Comparison of ENCODE assay signal across 20 cellular contexts in genomic region chr19:39263912-39264305, GRCh38. TPM values are rescaled to one million over a fixed set of nuclear protein-coding genes. Genes with fewer than 3 reads are reported as not detected.
DNase-seq lines count a peak whose midpoint lies in the region; ATAC-seq and TF ChIP-seq lines count a peak whose summit lies in the region.
"Had no signal": no experiment of that assay in that cellular context is flagged by ENCODE, and none has a peak within 500 bp of the region (broad histone marks: within the 10 kb centered on the region; RNA-seq: fewer than 3 reads in every experiment).

No MANE protein-coding gene starts in this region.

- peak overlapping the region; percentile 6 for H4K8ac ChIP-seq in neuronal stem cell (ENCODE audit: low read depth, low read length)

- H2BK120ac ChIP-seq in neuronal stem cell (ENCODE audit: low read depth, low read length), result peak overlapping the region; percentile 61

- in situ Hi-C loops in Panc1 (cut with HindIII; ENCODE audit: low pct_unique_long_range_greater_than_20kb, low sequenced_read_pairs), result no loop called here

- H3K79me1 ChIP-seq in neuronal stem cell (ENCODE audit: low read depth, low read length), result peaks cover 2% of the 10 kb centered on the region

- no peaks in the 10 kb centered on the region for H3K27me3 Mint-ChIP-seq in Caco-2 (ENCODE audit: insufficient read depth, unreplicated experiment)
- H3K27me3 Mint-ChIP-seq in immature natural killer cell (ENCODE audit: low read depth in 3 of 3), result peaks cover 13 to 22% (median 16%) of the 10 kb centered on the region in 3 donors

- no peak for DNase-seq in Caco-2
- DNase-seq in Panc1 (ENCODE audit: low read depth, low spot score), result no peak
- DNase-seq in immature natural killer cell, result no peak
- no peak for DNase-seq in neuronal stem cell (ENCODE audit: low spot score)
- no peak for DNase-seq in activated naive CD4-positive, alpha-beta T cell treated with anti-CD3 and anti-CD28 coated beads, Interleukin-2, amount 50 U/mL, for 16 hours
- no peak for DNase-seq in stimulated activated CD4-positive, alpha-beta T cell treated with anti-CD3 and anti-CD28 coated beads, Interleukin-15, amount 100 ng/mL, for 24 hours
- DNase-seq: activated CD4-positive, CD25-positive, alpha-beta regulatory T cell treated with anti-CD3 and anti-CD28 coated beads, Interleukin-2, amount 50 U/mL, for 72 hours; amniotic stem cell; EL; esophagus squamous epithelium; NCI-H1436 treated with DMSO at 0.1 percent for 48 hours; NCI-H2171 treated with DMSO at 0.1 percent for 48 hours; NCI-H774; stomach; T-helper 9 cell had no signal

- H2AK5ac ChIP-seq in neuronal stem cell (ENCODE audit: low read depth, low read length), result peak overlapping the region; percentile 19

- H3K18ac ChIP-seq in neuronal stem cell (ENCODE audit: low read length), result peak overlapping the region; percentile 20

- H3K27ac Mint-ChIP-seq in Caco-2 (ENCODE audit: unreplicated experiment) (peak overlapping the region; percentile 2), immature natural killer cell (no peak overlapping the region)
- H3K27ac Mint-ChIP-seq: memory B cell had no signal

- H3K36me3 ChIP-seq in Caco-2 (ENCODE audit: control insufficient read depth, insufficient read depth, low read length), result no peaks in the 10 kb centered on the region
- no peaks in the 10 kb centered on the region for H3K36me3 ChIP-seq in Panc1 (ENCODE audit: control insufficient read depth, insufficient read depth, low read length)
- no peaks in the 10 kb centered on the region for H3K36me3 ChIP-seq in neuronal stem cell (replicated peaks in 1 of 2; ENCODE audit: control insufficient read depth in 2 of 2, insufficient read depth in 2 of 2, low read length in 2 of 2)
- H3K36me3 ChIP-seq: esophagus squamous epithelium, stomach had no signal

- H3K36me3 Mint-ChIP-seq in Caco-2 (ENCODE audit: insufficient read depth, unreplicated experiment) (no peaks in the 10 kb centered on the region), immature natural killer cell (peaks cover 0 to 3% (median 0%) of the 10 kb centered on the region in 3 donors)
- H3K36me3 Mint-ChIP-seq: memory B cell had no signal

- no CpG with 5 or more reads among the region's 17 CpGs for WGBS in neuronal stem cell (ENCODE audit: extremely low coverage in 2 of 2, insufficient read length in 2 of 2, insufficient replicate concordance in 1 of 2), 2 donors

- H2BK5ac ChIP-seq in neuronal stem cell (ENCODE audit: low read length), result peak overlapping the region; percentile 3

- H3K4me1 ChIP-seq in Caco-2, result peaks cover 47% of the 10 kb centered on the region
- no peaks in the 10 kb centered on the region for H3K4me1 ChIP-seq in Panc1 (ENCODE audit: control insufficient read depth, insufficient read depth, low read length)
- H3K4me1 ChIP-seq in neuronal stem cell (ENCODE audit: control insufficient read depth in 2 of 2, insufficient read depth in 1 of 2, low read depth in 1 of 2, low read length in 2 of 2), result peaks cover 3 to 6% of the 10 kb centered on the region in 2 donors

- H2BK15ac ChIP-seq in neuronal stem cell (ENCODE audit: low read length), result no peak overlapping the region

- BruUV-seq in Caco-2 (replicated peaks; lab: Mats Ljungman, UMichigan) (no TSS peak), Panc1 (replicated peaks; lab: Mats Ljungman, UMichigan) (no TSS peak)

- H3K4me3 Mint-ChIP-seq in Caco-2 (ENCODE audit: unreplicated experiment), result no peak overlapping the region
- peak overlapping the region; percentile 10 to 75 (median 28) for H3K4me3 Mint-ChIP-seq in immature natural killer cell
- H3K4me3 Mint-ChIP-seq: central memory CD8-positive, alpha-beta T cell; memory B cell had no signal

- H3K27me3 ChIP-seq in Caco-2 (replicated peaks; ENCODE audit: control insufficient read depth, insufficient read depth, low read length) (no peaks in the 10 kb centered on the region), Panc1 (ENCODE audit: control insufficient read depth, insufficient read depth, low read length) (peaks cover 9% of the 10 kb centered on the region), neuronal stem cell (ENCODE audit: control insufficient read depth in 3 of 3, insufficient read depth in 3 of 3, low read depth in 1 of 3, low read length in 3 of 3) (peaks cover 25 to 58% (median 38%) of the 10 kb centered on the region in 3 experiments)

- H3K9me3 ChIP-seq in Caco-2 (peaks cover 4% of the 10 kb centered on the region; the same call in 1 of the 2 replicates), Panc1 (ENCODE audit: control insufficient read depth, insufficient read depth, low read depth, low read length) (no peaks in the 10 kb centered on the region), neuronal stem cell (replicated peaks in 1 of 2; ENCODE audit: control insufficient read depth in 2 of 2, insufficient read depth in 1 of 2, low read depth in 1 of 2, low read length in 2 of 2) (no peaks in the 10 kb centered on the region)
- H3K9me3 ChIP-seq: esophagus squamous epithelium, stomach had no signal

- ATAC-seq in Panc1 (peak; percentile 23), GM21390 (IDR thresholded peaks at IDR 0.05; ENCODE audit: unreplicated experiment) (no peak), GM21423 (IDR thresholded peaks at IDR 0.05; ENCODE audit: unreplicated experiment) (no peak)

- peaks cover 9% of the 10 kb centered on the region for H3K9me3 Mint-ChIP-seq in Caco-2 (ENCODE audit: unreplicated experiment)
- no peaks in the 10 kb centered on the region for H3K9me3 Mint-ChIP-seq in immature natural killer cell
- H3K9me3 Mint-ChIP-seq: central memory CD8-positive, alpha-beta T cell; memory B cell had no signal

- H2BK12ac ChIP-seq in neuronal stem cell (ENCODE audit: low read length), result no peak overlapping the region

- H3K14ac ChIP-seq in neuronal stem cell (ENCODE audit: low read length), result peak overlapping the region; percentile 89

- intact Hi-C loops in Caco-2 (cut with micrococcal nuclease; ENCODE audit: unreplicated experiment) (no loop called here), Panc1 (cut with micrococcal nuclease; ENCODE audit: unreplicated experiment) (no loop called here)

- no peak overlapping the region for H3K4me3 ChIP-seq in Caco-2 (ENCODE audit: low read depth, low read length)
- H3K4me3 ChIP-seq in Panc1 (ENCODE audit: low read depth in 2 of 2, low read length in 2 of 2), result no peak overlapping the region
- H3K4me3 ChIP-seq in neuronal stem cell (ENCODE audit: low read length in 2 of 2), result no peak overlapping the region
- H3K4me3 ChIP-seq: SK-N-MC, stomach had no signal

- H3K4me1 Mint-ChIP-seq in Caco-2 (ENCODE audit: low read depth, unreplicated experiment) (peaks cover 25% of the 10 kb centered on the region), immature natural killer cell (peaks cover 7 to 16% of the 10 kb centered on the region in 2 donors)

- H2AFZ ChIP-seq in neuronal stem cell (ENCODE audit: low read length), result peak overlapping the region; percentile 85

- no peak overlapping the region for H3K27ac ChIP-seq in Panc1 (ENCODE audit: low read length)
- H3K27ac ChIP-seq in neuronal stem cell (replicated peaks; ENCODE audit: low read length), result no peak overlapping the region
- H3K27ac ChIP-seq: esophagus squamous epithelium, SK-N-MC, stomach had no signal

- POLR2A ChIA-PET in Caco-2 (lab: Charles Lee) (no interaction called here), Panc1 (lab: Charles Lee) (no interaction called here)

- H3K9ac ChIP-seq in neuronal stem cell (ENCODE audit: low read depth, low read length, poor library complexity), result no peak overlapping the region

- H3K4me2 ChIP-seq in neuronal stem cell (ENCODE audit: insufficient read depth, low read length, poor library complexity, severe bottlenecking), result peak overlapping the region; percentile 45

- H3K23ac ChIP-seq in neuronal stem cell (ENCODE audit: low read depth, low read length, poor library complexity), result peak overlapping the region; percentile 55

- H3K4ac ChIP-seq in neuronal stem cell (ENCODE audit: low read length), result no peak overlapping the region

- no peak for TF ChIP-seq CTCF in Caco-2 (IDR thresholded peaks at IDR 0.05; ENCODE audit: insufficient read depth in 1 of 2, low read depth in 1 of 2, low read length in 1 of 2, severe bottlenecking in 1 of 2, unreplicated experiment in 1 of 2)
- no peak for TF ChIP-seq CTCF in Panc1 (IDR thresholded peaks at IDR 0.05)

- no peak overlapping the region for H4K91ac ChIP-seq in neuronal stem cell (ENCODE audit: low read depth, low read length, poor library complexity)

- CTCF ChIA-PET in Caco-2 (lab: Charles Lee), result no interaction called here
- CTCF ChIA-PET in Panc1 (lab: Charles Lee), result interaction anchor here (1.0 kb wide), 1 partner anchor 64 kb away, joined by 3 read pairs; no protein-coding TSS in a partner anchor

RNA-seq across cellular contexts. Expression of gene IFNL2, which starts 4.3 kb away (rescaled TPM):
- total RNA-seq in Caco-2 (2022) (not detected in 2 replicates), Panc1 (2021; ENCODE audit: unreplicated experiment) (0.33 TPM)
- polyA plus RNA-seq in Panc1 (2012; ENCODE audit: insufficient read length), result not detected
- not detected for polyA plus RNA-seq in immature natural killer cell
- polyA plus RNA-seq in neuronal stem cell (2013, experiment 1 of 2), result not detected
- not detected for polyA plus RNA-seq in neuronal stem cell (2013, experiment 2 of 2)
- total RNA-seq: esophagus squamous epithelium, stomach had no signal
- polyA plus RNA-seq: stomach had no signal

RNA-seq across cellular contexts. Expression of gene IFNL4, which starts 15.3 kb away (rescaled TPM):
- total RNA-seq in Caco-2 (2022), result not detected in 2 replicates
- not detected for total RNA-seq in Panc1 (2021; ENCODE audit: unreplicated experiment)
- polyA plus RNA-seq in Panc1 (2012; ENCODE audit: insufficient read length), result not detected
- polyA plus RNA-seq in immature natural killer cell, result under 1 TPM in 1 of 3 donors, not detected in 2; 0.45 TPM
- polyA plus RNA-seq in neuronal stem cell (2013, experiment 1 of 2), result 0.03 TPM
- 0.03 TPM for polyA plus RNA-seq in neuronal stem cell (2013, experiment 2 of 2)
- total RNA-seq: esophagus squamous epithelium, stomach had no signal
- polyA plus RNA-seq: stomach had no signal

RNA-seq across cellular contexts. Expression of gene IFNL3, which starts 19.1 kb away (rescaled TPM):
- total RNA-seq in Caco-2 (2022) (not detected in 2 replicates), Panc1 (2021; ENCODE audit: unreplicated experiment) (not detected)
- not detected for polyA plus RNA-seq in Panc1 (2012; ENCODE audit: insufficient read length)
- not detected for polyA plus RNA-seq in immature natural killer cell
- polyA plus RNA-seq in neuronal stem cell (2013, experiment 1 of 2), result not detected
- polyA plus RNA-seq in neuronal stem cell (2013, experiment 2 of 2), result 0.06 TPM
- total RNA-seq: esophagus squamous epithelium, stomach had no signal
- polyA plus RNA-seq: stomach had no signal

RNA-seq across cellular contexts. Expression of gene IFNL1, which starts 32.3 kb away (rescaled TPM):
- total RNA-seq in Caco-2 (2022) (not detected in 2 replicates), Panc1 (2021; ENCODE audit: unreplicated experiment) (0.57 TPM)
- 0.27 TPM for polyA plus RNA-seq in Panc1 (2012; ENCODE audit: insufficient read length)
- 1 to 10 TPM; 2.2 to 4.8 (median 2.3) TPM for polyA plus RNA-seq in immature natural killer cell
- polyA plus RNA-seq in neuronal stem cell (2013, experiment 1 of 2), result not detected
- not detected for polyA plus RNA-seq in neuronal stem cell (2013, experiment 2 of 2)
- total RNA-seq: esophagus squamous epithelium, stomach had no signal
- polyA plus RNA-seq: stomach had no signal

RNA-seq across cellular contexts. Expression of gene LRFN1, which starts 56.8 kb away (rescaled TPM):
- 21.1 and 21.2 TPM in 2 replicates for total RNA-seq in Caco-2 (2022)
- total RNA-seq in Panc1 (2021; ENCODE audit: unreplicated experiment), result 15.2 TPM
- polyA plus RNA-seq in Panc1 (2012; ENCODE audit: insufficient read length), result 28.4 TPM
- polyA plus RNA-seq in immature natural killer cell, result 10 to 100 TPM in 1 of 3 donors, 1 to 10 TPM in 2; 4.8 to 16.0 (median 5.4) TPM
- polyA plus RNA-seq in neuronal stem cell (2013, experiment 1 of 2), result 8.3 TPM
- 7.4 TPM for polyA plus RNA-seq in neuronal stem cell (2013, experiment 2 of 2)
